ENCODE assay signal across 23 cellular contexts in the genomic region with DNA sequence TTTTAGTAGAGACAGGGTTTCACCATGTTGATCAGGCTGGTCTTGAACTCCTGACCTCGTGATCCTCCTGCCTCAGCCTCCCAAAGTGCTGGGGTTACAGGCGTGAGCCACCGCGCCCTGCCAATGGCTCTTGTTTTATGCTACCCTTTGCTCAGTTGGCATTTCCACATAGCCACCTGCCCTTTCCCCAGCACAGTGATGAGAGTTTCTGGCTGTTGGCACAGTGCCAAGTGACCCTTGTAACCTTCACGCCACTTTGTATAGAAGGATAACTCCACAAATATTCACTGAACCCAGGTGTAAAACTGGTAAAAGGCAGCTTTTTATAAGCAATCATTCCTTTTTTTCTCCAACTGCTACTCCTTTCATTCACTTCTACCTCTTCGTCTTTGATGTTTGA. TPM values are rescaled to one million over a fixed set of nuclear protein-coding genes. Genes with fewer than 3 reads are reported as not detected.
"Had no signal": no experiment of that assay in that cellular context is flagged by ENCODE, and none has a peak within 500 bp of the region (broad histone marks: within the 10 kb centered on the region; RNA-seq: fewer than 3 reads in every experiment).

No MANE protein-coding gene starts in this region.

- H3K27me3 ChIP-seq: adrenal gland, breast epithelium, right atrium auricular region, suprapubic skin had no signal

- H3K4me1 ChIP-seq: adrenal gland, breast epithelium, left ventricle myocardium inferior, right atrium auricular region, suprapubic skin had no signal

- H3K27ac ChIP-seq: adrenal gland, breast epithelium, left ventricle myocardium inferior, right atrium auricular region, suprapubic skin, VCaP had no signal

- H3K9me3 ChIP-seq: adrenal gland, breast epithelium, suprapubic skin had no signal

- H3K4me3 ChIP-seq: adrenal gland, breast epithelium, left ventricle myocardium inferior, right atrium auricular region, suprapubic skin had no signal

- FAIRE-seq: astrocyte, endometrium, kidney had no signal

- ATAC-seq: activated naive CD4-positive, alpha-beta T cell treated with anti-CD3 and anti-CD28 coated beads, Interleukin-2, amount 50 U/mL, for 72 hours had no signal

- H3K36me3 ChIP-seq: adrenal gland, breast epithelium, left ventricle myocardium inferior, right atrium auricular region, suprapubic skin had no signal

- DNase-seq: activated CD4-positive, alpha-beta T cell treated with anti-CD3 and anti-CD28 coated beads for 1 hour; activated CD4-positive, alpha-beta T cell treated with anti-CD3 and anti-CD28 coated beads, Interleukin-2, amount 50 U/mL, for 48 hours; activated gamma-delta T cell treated with Interleukin-2 at 50 U/mL for 16 hours; activated T-cell treated with anti-CD3 and anti-CD28 coated beads for 4 hours; adrenal gland; cortex of kidney; foreskin melanocyte; kidney; left ventricle myocardium inferior; naive B cell; stimulated activated CD4-positive, alpha-beta T cell treated with anti-CD3 and anti-CD28 coated beads, Interleukin-15, amount 100 ng/mL, for 24 hours; stimulated activated CD4-positive, alpha-beta T cell treated with anti-CD3 and anti-CD28 coated beads, Interleukin-2, amount 100 ng/mL, for 48 hours; trophoblast cell had no signal

RNA-seq across cellular contexts. Expression of gene CCDC175, which starts 18.5 kb away (rescaled TPM):
- total RNA-seq: activated naive CD4-positive, alpha-beta T cell treated with anti-CD3 and anti-CD28 coated beads, Interleukin-2, amount 50 U/mL, for 72 hours; activated T-helper 1 cell treated with anti-CD3 and anti-CD28 coated beads, Interleukin-12 subunit alpha, Interleukin-12 subunit beta, Interleukin-2, Interleukin-4 antibody, amounts not matched to agents 30 ng/mL and 10 ng/mL and 1 ng/mL, durations not matched to agents 14 hours and 24 hours and 36 hours; astrocyte; kidney; left ventricle myocardium inferior; omental fat pad; right atrium auricular region; skeletal muscle tissue; suprapubic skin had no signal
